ENCODE assay signal across 8 cellular contexts in genomic region chr3:146544929-146545528, GRCh38. TPM values are rescaled to one million over a fixed set of nuclear protein-coding genes. Genes with fewer than 3 reads are reported as not detected.
DNase-seq lines count a peak whose midpoint lies in the region; ATAC-seq, FAIRE-seq and TF ChIP-seq lines count a peak whose summit lies in the region.

No MANE protein-coding gene starts in this region.

- H3K27ac ChIP-seq in keratinocyte (ENCODE audit: control insufficient read depth, insufficient read depth, low read length) = peak overlapping the region; percentile 95
- peak overlapping the region; percentile 92 to 96 for H3K27ac ChIP-seq in tibial artery

- peaks cover 37% of the 10 kb centered on the region for H3K36me3 Mint-ChIP-seq in activated T-cell treated with anti-CD3 and anti-CD28 coated beads, Interleukin-2, amount 50 U/mL, for 24 hours (ENCODE audit: low read depth)
- H3K36me3 Mint-ChIP-seq in activated T-helper 17 cell treated with anti-CD3 and anti-CD28 coated beads, Interleukin-2, amount 50 U/mL, for 72 hours (ENCODE audit: low read depth) = peaks cover 6% of the 10 kb centered on the region

- intact Hi-C loops in tibial artery (cut with DNase I; ENCODE audit: low total_unique reads) = no loop called here

- peak overlapping the region; percentile 96 for H3K4me2 ChIP-seq in keratinocyte (ENCODE audit: control insufficient read depth, extremely low read depth, insufficient read depth, low read depth, low read length)

- H3K4me1 Mint-ChIP-seq in activated T-cell treated with anti-CD3 and anti-CD28 coated beads, Interleukin-2, amount 50 U/mL, for 24 hours (ENCODE audit: low read depth) = peaks cover 63% of the 10 kb centered on the region
- peaks cover 33% of the 10 kb centered on the region for H3K4me1 Mint-ChIP-seq in activated T-helper 17 cell treated with anti-CD3 and anti-CD28 coated beads, Interleukin-2, amount 50 U/mL, for 72 hours

- H3K4me3 ChIP-seq in keratinocyte (ENCODE audit: control insufficient read depth in 2 of 3, extremely low read depth in 1 of 3, insufficient read depth in 2 of 3, low read depth in 1 of 3, low read length in 3 of 3) = peak overlapping the region; percentile 82 to 95 (median 92)
- H3K4me3 ChIP-seq in tibial artery = peak overlapping the region; percentile 74 to 84

- peak overlapping the region; percentile 52 for H2AFZ ChIP-seq in keratinocyte (ENCODE audit: control insufficient read depth, low read length)

- dilution Hi-C loops in keratinocyte (cut with MboI; ENCODE audit: extremely low pct_ligation_motif_present, low sequenced_read_pairs) = no loop called here

- H3K9me3 ChIP-seq in keratinocyte (ENCODE audit: control insufficient read depth, low read depth, low read length) = no peaks in the 10 kb centered on the region
- H3K9me3 ChIP-seq in tibial artery = no peaks in the 10 kb centered on the region

- no peak for FAIRE-seq in keratinocyte (lab: Jason Lieb, UNC)

- no peaks in the 10 kb centered on the region for H3K27me3 Mint-ChIP-seq in activated T-cell treated with anti-CD3 and anti-CD28 coated beads, Interleukin-2, amount 50 U/mL, for 24 hours
- no peaks in the 10 kb centered on the region for H3K27me3 Mint-ChIP-seq in activated T-helper 17 cell treated with anti-CD3 and anti-CD28 coated beads, Interleukin-2, amount 50 U/mL, for 72 hours

- no peaks in the 10 kb centered on the region for H4K20me1 ChIP-seq in keratinocyte (ENCODE audit: control insufficient read depth, extremely low read depth, insufficient read depth, low read length)

- H3K4me3 Mint-ChIP-seq in activated T-cell treated with anti-CD3 and anti-CD28 coated beads, Interleukin-2, amount 50 U/mL, for 24 hours = peak overlapping the region; percentile 91
- H3K4me3 Mint-ChIP-seq in activated T-helper 17 cell treated with anti-CD3 and anti-CD28 coated beads, Interleukin-2, amount 50 U/mL, for 72 hours = peak overlapping the region; percentile 96

- H3K4me1 ChIP-seq in keratinocyte (ENCODE audit: control insufficient read depth, extremely low read depth, insufficient read depth, low read length) (peaks cover 27% of the 10 kb centered on the region), tibial artery (peaks cover 0 to 39% (median 11%) of the 10 kb centered on the region in 4 donors)

- peaks cover 55% of the 10 kb centered on the region for H3K79me2 ChIP-seq in keratinocyte (ENCODE audit: control insufficient read depth, insufficient read depth, low read length)

- H3K9ac ChIP-seq in keratinocyte (ENCODE audit: control insufficient read depth, extremely low read depth, insufficient read depth, low read length) = peak overlapping the region; percentile 96

- no peak for DNase-seq in activated T-cell treated with anti-CD3 and anti-CD28 coated beads, Interleukin-2, amount 50 U/mL, for 24 hours
- DNase-seq in activated T-cell treated with anti-CD3 and anti-CD28 coated beads, Interleukin-2, amount 50 U/mL, for 48 hours = no peak
- DNase-seq in keratinocyte (ENCODE audit: low read depth, low spot score) = no peak
- no peak for DNase-seq in tibial artery
- no peak for DNase-seq in NAMALWA (ENCODE audit: low spot score)
- DNase-seq in occipital lobe (lab: John Stamatoyannopoulos, UW) = no peak
- DNase-seq in NCI-H1092 (lab: John Stamatoyannopoulos, UW) = no peak

- H3K27me3 ChIP-seq in keratinocyte (ENCODE audit: control insufficient read depth, extremely low read depth, insufficient read depth, low read length) (no peaks in the 10 kb centered on the region), tibial artery (no peaks in the 10 kb centered on the region)

- no peaks in the 10 kb centered on the region for H3K9me3 Mint-ChIP-seq in activated T-cell treated with anti-CD3 and anti-CD28 coated beads, Interleukin-2, amount 50 U/mL, for 24 hours
- no peaks in the 10 kb centered on the region for H3K9me3 Mint-ChIP-seq in activated T-helper 17 cell treated with anti-CD3 and anti-CD28 coated beads, Interleukin-2, amount 50 U/mL, for 72 hours

- no peak for TF ChIP-seq CTCF in keratinocyte (optimal IDR thresholded peaks at IDR 0.05 in 1 of 3, IDR thresholded peaks at IDR 0.05 in 1 of 3, conservative IDR thresholded peaks at IDR 0.05 in 1 of 3; ENCODE audit: extremely low read depth in 1 of 3, insufficient read depth in 2 of 3, low read length in 3 of 3)
- no peak for TF ChIP-seq CTCF in tibial artery (IDR thresholded peaks at IDR 0.05)

- H3K27ac Mint-ChIP-seq in activated T-cell treated with anti-CD3 and anti-CD28 coated beads, Interleukin-2, amount 50 U/mL, for 24 hours = peak overlapping the region; percentile 95
- peak overlapping the region; percentile 88 for H3K27ac Mint-ChIP-seq in activated T-helper 17 cell treated with anti-CD3 and anti-CD28 coated beads, Interleukin-2, amount 50 U/mL, for 72 hours

- H3K36me3 ChIP-seq in keratinocyte (ENCODE audit: control insufficient read depth in 2 of 2, extremely low read depth in 1 of 2, insufficient read depth in 2 of 2, low read length in 2 of 2) (no peaks in the 10 kb centered on the region), tibial artery (no peaks in the 10 kb centered on the region)

- H3K9me1 ChIP-seq in keratinocyte (ENCODE audit: control insufficient read depth, extremely low read depth, insufficient read depth, low read length) = no peaks in the 10 kb centered on the region

- ATAC-seq in activated T-helper 17 cell treated with anti-CD3 and anti-CD28 coated beads, Interleukin-2, amount 50 U/mL, for 72 hours (replicated peaks) = no peak

RNA-seq across cellular contexts. Expression of gene PLSCR1, which starts 0.6 kb away (rescaled TPM):
- 10 to 100 TPM; 22.6 to 48.0 TPM for total RNA-seq in activated T-helper 17 cell treated with anti-CD3 and anti-CD28 coated beads, Interleukin-2, amount 50 U/mL, for 72 hours
- polyA plus RNA-seq in keratinocyte = 42.4 to 132 TPM (median 77.6 TPM) in 3 replicates
- 11.2 TPM for polyA plus RNA-seq in keratinocyte (2011; ENCODE audit: low read depth)
- polyA plus RNA-seq in keratinocyte (2011; cell fraction: cytosol; rRNA removed) = 63.7 and 84.7 TPM in 2 replicates
- 82.9 and 95.8 TPM in 2 replicates for polyA plus RNA-seq in keratinocyte (2011; cell fraction: nucleus; rRNA removed)
- polyA plus RNA-seq in keratinocyte (2012; ENCODE audit: low replicate concordance) = 19.3 and 101 TPM in 2 replicates
- 43.4 to 74.4 TPM (median 56.0 TPM) in 3 replicates for polyA minus RNA-seq in keratinocyte
- 47.8 TPM for polyA minus RNA-seq in keratinocyte (2011; cell fraction: cytosol; rRNA and poly(A)+ RNA removed)
- 54.4 and 91.7 TPM in 2 replicates for polyA minus RNA-seq in keratinocyte (2011; cell fraction: nucleus; rRNA and poly(A)+ RNA removed)
- total RNA-seq in occipital lobe = 11.9 TPM
